Comparison of ENCODE assay signal across 8 cellular contexts in genomic region chr3:11059090-11059798, GRCh38.
A peak's percentile ranks its signal among the peaks of the same experiment; 100 is the strongest.
DNase-seq lines count a peak whose midpoint lies in the region; ATAC-seq and TF ChIP-seq lines count a peak whose summit lies in the region.

No MANE protein-coding gene starts in this region.

- TF ChIP-seq EP300 in upper lobe of left lung (IDR thresholded peaks at IDR 0.05): no peak

- TF ChIP-seq CTCF in epithelial cell of esophagus (IDR thresholded peaks at IDR 0.05; ENCODE audit: insufficient read depth, low read depth, low read length, missing control alignments): peak; percentile 95
- peak; percentile 49 to 85 (median 76) for TF ChIP-seq CTCF in upper lobe of left lung (IDR thresholded peaks at IDR 0.05)

- ATAC-seq in activated CD4-positive, alpha-beta T cell treated with anti-CD3 and anti-CD28 coated beads for 36 hours: peak; percentile 89
- ATAC-seq in upper lobe of left lung (ENCODE audit: low FRiP score in 2 of 2): peak; percentile 79 to 90
- ATAC-seq in HG03469 (IDR thresholded peaks at IDR 0.05; ENCODE audit: unreplicated experiment): no peak

- peaks cover 0 to 3% (median 1%) of the 10 kb centered on the region in 4 donors for H3K27me3 ChIP-seq in upper lobe of left lung

- no peak overlapping the region for H3K27ac ChIP-seq in upper lobe of left lung

- DNase-seq in activated CD4-positive, alpha-beta T cell treated with anti-CD3 and anti-CD28 coated beads for 36 hours: peak; percentile 72
- DNase-seq in activated CD4-positive, alpha-beta T cell treated with anti-CD3 and anti-CD28 coated beads for 4 hours: no peak
- DNase-seq in NCI-H1092 (lab: John Stamatoyannopoulos, UW): peak; percentile 24
- DNase-seq in UCSD-AML1 (lab: John Stamatoyannopoulos, UW; ENCODE audit: unreplicated experiment): peak; percentile 28
- peak; percentile 78 for DNase-seq in epithelial cell of esophagus (ENCODE audit: low read depth)
- peak; percentile 58 for DNase-seq in mucosa of gallbladder (ENCODE audit: low spot score)
- DNase-seq in upper lobe of left lung: peak; percentile 15 to 46

- no peaks in the 10 kb centered on the region for H3K4me1 Mint-ChIP-seq in activated CD4-positive, alpha-beta T cell treated with anti-CD3 and anti-CD28 coated beads for 36 hours

- no peak overlapping the region for H3K4me3 Mint-ChIP-seq in activated CD4-positive, alpha-beta T cell treated with anti-CD3 and anti-CD28 coated beads for 36 hours

- H3K4me3 ChIP-seq in epithelial cell of esophagus (ENCODE audit: low read length): no peak overlapping the region
- no peak overlapping the region for H3K4me3 ChIP-seq in upper lobe of left lung

- CTCF ChIA-PET in activated CD4-positive, alpha-beta T cell treated with anti-CD3 and anti-CD28 coated beads for 36 hours (lab: Charles Lee): interaction anchor here (0.6 to 4.8 kb wide), 23 partner anchors 11 to 610 kb away, joined by 3 to 43 read pairs (median 5); no protein-coding TSS in a partner anchor

- H3K36me3 ChIP-seq in upper lobe of left lung: no peaks in the 10 kb centered on the region

- intact Hi-C loops in activated CD4-positive, alpha-beta T cell treated with anti-CD3 and anti-CD28 coated beads for 36 hours (cut with DNase I, micrococcal nuclease): loop anchor here (1.0 to 2.0 kb wide), 6 partner anchors 109 to 593 kb away; no protein-coding TSS in a partner anchor

- 30 to 36% methylated on average over 10 to 14 of the region's 14 CpGs for WGBS in upper lobe of left lung, 2 donors

- no peak for TF ChIP-seq POLR2A in upper lobe of left lung (IDR thresholded peaks at IDR 0.05)

- H3K36me3 Mint-ChIP-seq in activated CD4-positive, alpha-beta T cell treated with anti-CD3 and anti-CD28 coated beads for 36 hours (ENCODE audit: low read depth): no peaks in the 10 kb centered on the region

- no peaks in the 10 kb centered on the region for H3K9me3 Mint-ChIP-seq in activated CD4-positive, alpha-beta T cell treated with anti-CD3 and anti-CD28 coated beads for 36 hours (ENCODE audit: low read depth)

- H3K4me1 ChIP-seq in upper lobe of left lung: peaks cover 0 to 10% (median 8%) of the 10 kb centered on the region in 4 donors

- no peaks in the 10 kb centered on the region for H3K9me3 ChIP-seq in upper lobe of left lung

- no peak overlapping the region for H3K27ac Mint-ChIP-seq in activated CD4-positive, alpha-beta T cell treated with anti-CD3 and anti-CD28 coated beads for 36 hours

- peaks cover 24% of the 10 kb centered on the region for H3K27me3 Mint-ChIP-seq in activated CD4-positive, alpha-beta T cell treated with anti-CD3 and anti-CD28 coated beads for 36 hours

- POLR2A ChIA-PET in activated CD4-positive, alpha-beta T cell treated with anti-CD3 and anti-CD28 coated beads for 36 hours (lab: Charles Lee): interaction anchor here (0.6 kb wide), 1 partner anchor 294 kb away, joined by 3 read pairs; no protein-coding TSS in a partner anchor

Comparison
In these comparisons a context has a peak if more than half of its experiments do, and no peak if none do; other contexts are left out.
1. DNase-seq: peak in activated CD4-positive, alpha-beta T cell treated with anti-CD3 and anti-CD28 coated beads for 36 hours (single experiment), NCI-H1092 (single experiment), UCSD-AML1 (single experiment), epithelial cell of esophagus (single experiment), mucosa of gallbladder (single experiment) and upper lobe of left lung (2 of 2); none in activated CD4-positive, alpha-beta T cell treated with anti-CD3 and anti-CD28 coated beads for 4 hours (0 of 2).